ENCODE assay signal across 1 cellular context in genomic region chr6:152893187-152893586, GRCh38.
TF ChIP-seq lines count a peak whose summit lies in the region.

No MANE protein-coding gene starts in this region.

TF ChIP-seq in SK-N-SH, 30 proteins besides CTCF, POLR2A, EP300 and RAD21 (continued from another document):
- TF ChIP-seq MXI1 (IDR thresholded peaks at IDR 0.05; ENCODE audit: low read depth, low read length) (no peak), USF1 (IDR thresholded peaks at IDR 0.05; ENCODE audit: borderline replicate concordance, low read depth) (no peak), TAF1 (IDR thresholded peaks at IDR 0.05; ENCODE audit: borderline replicate concordance, low read depth, low read length) (no peak), SIN3A (IDR thresholded peaks at IDR 0.05; ENCODE audit: borderline replicate concordance, low read depth, low read length) (no peak), ELF1 (IDR thresholded peaks at IDR 0.05) (no peak)
